Comparison of ENCODE assay signal across 8 cellular contexts in genomic region chr10:69319911-69320316, GRCh38. TPM values are rescaled to one million over a fixed set of nuclear protein-coding genes. Genes with fewer than 3 reads are reported as not detected.
DNase-seq lines count a peak whose midpoint lies in the region; ATAC-seq, FAIRE-seq and TF ChIP-seq lines count a peak whose summit lies in the region.

No MANE protein-coding gene starts in this region.

- H3K79me2 ChIP-seq in OCI-LY3 (ENCODE audit: low read length) = peaks cover 37% of the 10 kb centered on the region
- H3K79me2 ChIP-seq in neural cell (replicated peaks; ENCODE audit: insufficient read depth, low read length) = peaks cover 42% of the 10 kb centered on the region

- ATAC-seq in HG02798 (IDR thresholded peaks at IDR 0.05; ENCODE audit: poor library complexity, unreplicated experiment) = no peak

- H3K27me3 ChIP-seq in BLaER1 = no peaks in the 10 kb centered on the region
- no peaks in the 10 kb centered on the region for H3K27me3 ChIP-seq in OCI-LY3 (ENCODE audit: low read depth, low read length)
- no peaks in the 10 kb centered on the region for H3K27me3 ChIP-seq in effector memory CD4-positive, alpha-beta T cell (replicated peaks; ENCODE audit: control insufficient read depth, insufficient read depth, low read length, poor library complexity, severe bottlenecking)
- H3K27me3 ChIP-seq in neural cell (ENCODE audit: insufficient read depth, low read depth, low read length) = no peaks in the 10 kb centered on the region

- no peaks in the 10 kb centered on the region for H3F3A ChIP-seq in neural cell (ENCODE audit: insufficient read depth, low read length, poor library complexity, severe bottlenecking)

- H3K9me2 ChIP-seq in neural cell (ENCODE audit: insufficient read depth, low read length) = no peaks in the 10 kb centered on the region

- DNase-seq in effector memory CD4-positive, alpha-beta T cell = no peak
- DNase-seq in Ammon's horn (ENCODE audit: low spot score) (no peak), DMS153 (lab: John Stamatoyannopoulos, UW) (no peak), urothelium cell line (ENCODE audit: low spot score) (no peak)

- no peak for TF ChIP-seq RAD21 in neural cell (conservative IDR thresholded peaks at IDR 0.05)

- no peak for TF ChIP-seq CTCF in OCI-LY3 (IDR thresholded peaks at IDR 0.05; ENCODE audit: low read depth, low read length)
- no peak for TF ChIP-seq CTCF in neural cell (IDR thresholded peaks at IDR 0.05; ENCODE audit: poor library complexity, severe bottlenecking)

- no peak overlapping the region for H2AFZ ChIP-seq in OCI-LY3 (ENCODE audit: low read depth, low read length)
- H2AFZ ChIP-seq in neural cell (ENCODE audit: low read depth, low read length) = no peak overlapping the region

- no peak for FAIRE-seq in urothelium cell line (lab: Jason Lieb, UNC)

- H3K4me2 ChIP-seq in BLaER1 (peak overlapping the region; percentile 88), OCI-LY3 (ENCODE audit: low read length) (peak overlapping the region; percentile 87), neural cell (ENCODE audit: low read length) (peak overlapping the region; percentile 76)

- peaks cover 40% of the 10 kb centered on the region for H3K4me1 ChIP-seq in BLaER1
- peaks cover 18% of the 10 kb centered on the region for H3K4me1 ChIP-seq in OCI-LY3 (ENCODE audit: low read length)
- peaks cover 26% of the 10 kb centered on the region for H3K4me1 ChIP-seq in effector memory CD4-positive, alpha-beta T cell (ENCODE audit: control insufficient read depth, insufficient read depth, low read length, poor library complexity, severe bottlenecking)

- peak overlapping the region; percentile 88 for H3K4me3 ChIP-seq in BLaER1
- peak overlapping the region; percentile 98 for H3K4me3 ChIP-seq in OCI-LY3 (ENCODE audit: low read length)
- peak overlapping the region; percentile 81 for H3K4me3 ChIP-seq in effector memory CD4-positive, alpha-beta T cell (ENCODE audit: insufficient read depth, low read depth, low read length, poor library complexity, severe bottlenecking)
- peak overlapping the region; percentile 100 for H3K4me3 ChIP-seq in neural cell (ENCODE audit: low read length)

- H4K20me1 ChIP-seq in BLaER1 = peaks cover 43% of the 10 kb centered on the region
- H4K20me1 ChIP-seq in OCI-LY3 (ENCODE audit: insufficient read depth, low read length) = peaks cover 7% of the 10 kb centered on the region; the same call in 1 of the 2 replicates
- no peaks in the 10 kb centered on the region for H4K20me1 ChIP-seq in neural cell (ENCODE audit: insufficient read depth)

- H3K27ac ChIP-seq in BLaER1 (no peak overlapping the region), OCI-LY3 (ENCODE audit: low read length) (no peak overlapping the region), neural cell (ENCODE audit: low read length) (no peak overlapping the region)
- H3K27ac ChIP-seq in effector memory CD4-positive, alpha-beta T cell (ENCODE audit: insufficient read depth, low read length, poor library complexity, severe bottlenecking) = peak overlapping the region; percentile 84

- H3K9ac ChIP-seq in BLaER1 = peak overlapping the region; percentile 80
- peak overlapping the region; percentile 79 for H3K9ac ChIP-seq in OCI-LY3 (ENCODE audit: low read length)
- H3K9ac ChIP-seq in neural cell (ENCODE audit: low read length) = peak overlapping the region; percentile 96

- no peak for TF ChIP-seq EP300 in neural cell (conservative IDR thresholded peaks at IDR 0.05; ENCODE audit: poor library complexity, severe bottlenecking)

- H3K9me3 ChIP-seq in BLaER1 = no peaks in the 10 kb centered on the region
- no peaks in the 10 kb centered on the region for H3K9me3 ChIP-seq in OCI-LY3 (ENCODE audit: insufficient read depth, low read length)
- H3K9me3 ChIP-seq in effector memory CD4-positive, alpha-beta T cell (ENCODE audit: control insufficient read depth, low read length) = no peaks in the 10 kb centered on the region
- no peaks in the 10 kb centered on the region for H3K9me3 ChIP-seq in neural cell (ENCODE audit: low read length)

- peaks cover 6% of the 10 kb centered on the region; the same call in 1 of the 2 replicates for H3K36me3 ChIP-seq in BLaER1
- H3K36me3 ChIP-seq in OCI-LY3 (replicated peaks; ENCODE audit: low read depth, low read length) = no peaks in the 10 kb centered on the region
- no peaks in the 10 kb centered on the region for H3K36me3 ChIP-seq in effector memory CD4-positive, alpha-beta T cell (ENCODE audit: control insufficient read depth, insufficient read depth, low read length)
- no peaks in the 10 kb centered on the region for H3K36me3 ChIP-seq in neural cell (ENCODE audit: insufficient read depth, low read length)

TF ChIP-seq in neural cell, 6 proteins besides CTCF, POLR2A, EP300 and RAD21:
- no peak for TF ChIP-seq MXI1 (conservative IDR thresholded peaks at IDR 0.05; ENCODE audit: poor library complexity, severe bottlenecking)
- TF ChIP-seq, protein P1, sequence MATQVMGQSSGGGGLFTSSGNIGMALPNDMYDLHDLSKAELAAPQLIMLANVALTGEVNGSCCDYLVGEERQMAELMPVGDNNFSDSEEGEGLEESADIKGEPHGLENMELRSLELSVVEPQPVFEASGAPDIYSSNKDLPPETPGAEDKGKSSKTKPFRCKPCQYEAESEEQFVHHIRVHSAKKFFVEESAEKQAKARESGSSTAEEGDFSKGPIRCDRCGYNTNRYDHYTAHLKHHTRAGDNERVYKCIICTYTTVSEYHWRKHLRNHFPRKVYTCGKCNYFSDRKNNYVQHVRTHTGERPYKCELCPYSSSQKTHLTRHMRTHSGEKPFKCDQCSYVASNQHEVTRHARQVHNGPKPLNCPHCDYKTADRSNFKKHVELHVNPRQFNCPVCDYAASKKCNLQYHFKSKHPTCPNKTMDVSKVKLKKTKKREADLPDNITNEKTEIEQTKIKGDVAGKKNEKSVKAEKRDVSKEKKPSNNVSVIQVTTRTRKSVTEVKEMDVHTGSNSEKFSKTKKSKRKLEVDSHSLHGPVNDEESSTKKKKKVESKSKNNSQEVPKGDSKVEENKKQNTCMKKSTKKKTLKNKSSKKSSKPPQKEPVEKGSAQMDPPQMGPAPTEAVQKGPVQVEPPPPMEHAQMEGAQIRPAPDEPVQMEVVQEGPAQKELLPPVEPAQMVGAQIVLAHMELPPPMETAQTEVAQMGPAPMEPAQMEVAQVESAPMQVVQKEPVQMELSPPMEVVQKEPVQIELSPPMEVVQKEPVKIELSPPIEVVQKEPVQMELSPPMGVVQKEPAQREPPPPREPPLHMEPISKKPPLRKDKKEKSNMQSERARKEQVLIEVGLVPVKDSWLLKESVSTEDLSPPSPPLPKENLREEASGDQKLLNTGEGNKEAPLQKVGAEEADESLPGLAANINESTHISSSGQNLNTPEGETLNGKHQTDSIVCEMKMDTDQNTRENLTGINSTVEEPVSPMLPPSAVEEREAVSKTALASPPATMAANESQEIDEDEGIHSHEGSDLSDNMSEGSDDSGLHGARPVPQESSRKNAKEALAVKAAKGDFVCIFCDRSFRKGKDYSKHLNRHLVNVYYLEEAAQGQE (IDR thresholded peaks at IDR 0.05; ENCODE audit: borderline replicate concordance) = no peak
- no peak for TF ChIP-seq SMC3 (conservative IDR thresholded peaks at IDR 0.05; ENCODE audit: poor library complexity)
- no peak for TF ChIP-seq EZH2 (IDR thresholded peaks at IDR 0.05; ENCODE audit: borderline replicate concordance, insufficient read depth, low read length, poor library complexity, severe bottlenecking)
- no peak for TF ChIP-seq POLR2AphosphoS5 (IDR thresholded peaks at IDR 0.05)
- TF ChIP-seq TAF1 (IDR thresholded peaks at IDR 0.05; ENCODE audit: low read depth) = no peak

RNA-seq across cellular contexts. Expression of gene HK1, which starts 41.6 kb away (rescaled TPM):
- 60.5 and 67.7 TPM in 2 replicates for polyA plus RNA-seq in neural cell
- polyA minus RNA-seq in neural cell = 110 and 119 TPM in 2 replicates
